In genomic region chr17:82022310-82022980, GRCh38 we compare ENCODE assay signal across 8 cellular contexts. TPM values are rescaled to one million over a fixed set of nuclear protein-coding genes. Genes with fewer than 3 reads are reported as not detected.
DNase-seq lines count a peak whose midpoint lies in the region; ATAC-seq, FAIRE-seq and TF ChIP-seq lines count a peak whose summit lies in the region.

Gene CENPX (minus strand): TSS chr17:82022878. CDS start chr17:82022861, 17 bp downstream.

- peak within 1 kb of the TSS; percentile 59 for H3K27ac Mint-ChIP-seq in Caco-2 (ENCODE audit: unreplicated experiment)
- peak within 1 kb of the TSS; percentile 68 for H3K27ac Mint-ChIP-seq in activated naive CD4-positive, alpha-beta T cell treated with anti-CD3 and anti-CD28 coated beads, Interleukin-2, amount 50 U/mL, for 24 hours

- no peak for DNase-seq in Caco-2
- no peak for DNase-seq in hepatocyte (ENCODE audit: low spot score)
- peak; percentile 10 for DNase-seq in small intestine
- no peak for DNase-seq in DMS114 treated with DMSO at 0.1 percent for 48 hours (lab: John Stamatoyannopoulos, UW; ENCODE audit: unreplicated experiment)
- no peak for DNase-seq in NCI-H1048 (lab: John Stamatoyannopoulos, UW)
- no peak for DNase-seq in NCI-H510A (lab: John Stamatoyannopoulos, UW)

- H3K27me3 ChIP-seq in Caco-2 (replicated peaks; ENCODE audit: control insufficient read depth, insufficient read depth, low read length) (no peaks in the 10 kb centered on the region), hepatocyte (no peaks in the 10 kb centered on the region), small intestine (ENCODE audit: control insufficient read depth in 2 of 2, insufficient read depth in 2 of 2, low read length in 2 of 2) (no peaks in the 10 kb centered on the region)

- WGBS in hepatocyte (ENCODE audit: low lambda C conversion rate, missing lambda C conversion rate), result under 1% methylated on average over 36 of the region's 64 CpGs
- 0 to 1% (median 0%) methylated on average over 38 to 64 of the region's 64 CpGs for WGBS in small intestine, 3 donors

- TF ChIP-seq CTCF in Caco-2 (IDR thresholded peaks at IDR 0.05; ENCODE audit: insufficient read depth in 1 of 2, low read depth in 1 of 2, low read length in 1 of 2, severe bottlenecking in 1 of 2, unreplicated experiment in 1 of 2) (no peak), hepatocyte (IDR thresholded peaks at IDR 0.05; ENCODE audit: poor library complexity) (no peak)

- H3K4me3 Mint-ChIP-seq in Caco-2 (ENCODE audit: unreplicated experiment), result peak within 1 kb of the TSS; percentile 83
- peak within 1 kb of the TSS; percentile 88 for H3K4me3 Mint-ChIP-seq in activated naive CD4-positive, alpha-beta T cell treated with anti-CD3 and anti-CD28 coated beads, Interleukin-2, amount 50 U/mL, for 24 hours

- intact Hi-C loops in Caco-2 (cut with micrococcal nuclease; ENCODE audit: unreplicated experiment), result loop anchor here (5.0 kb wide), 2 partner anchors 95 to 150 kb away; partner anchors contain the start of genes ARHGDIA and MAFG

- H3K27me3 Mint-ChIP-seq in Caco-2 (ENCODE audit: insufficient read depth, unreplicated experiment), result no peaks in the 10 kb centered on the region
- no peaks in the 10 kb centered on the region for H3K27me3 Mint-ChIP-seq in activated naive CD4-positive, alpha-beta T cell treated with anti-CD3 and anti-CD28 coated beads, Interleukin-2, amount 50 U/mL, for 24 hours

- no peaks in the 10 kb centered on the region for H4K20me1 ChIP-seq in hepatocyte (ENCODE audit: insufficient read depth, poor library complexity, severe bottlenecking)

- H3K9me3 Mint-ChIP-seq in Caco-2 (ENCODE audit: unreplicated experiment), result no peaks in the 10 kb centered on the region
- H3K9me3 Mint-ChIP-seq in activated naive CD4-positive, alpha-beta T cell treated with anti-CD3 and anti-CD28 coated beads, Interleukin-2, amount 50 U/mL, for 24 hours, result no peaks in the 10 kb centered on the region

- no peaks in the 10 kb centered on the region for H3K9me2 ChIP-seq in hepatocyte (replicated peaks; ENCODE audit: insufficient read depth)

- TSS peak; percentile 51 for BruUV-seq in Caco-2 (replicated peaks; lab: Mats Ljungman, UMichigan)

- peaks cover 6% of the 10 kb centered on the region for H3K4me1 Mint-ChIP-seq in Caco-2 (ENCODE audit: low read depth, unreplicated experiment)
- peaks cover 13% of the 10 kb centered on the region for H3K4me1 Mint-ChIP-seq in activated naive CD4-positive, alpha-beta T cell treated with anti-CD3 and anti-CD28 coated beads, Interleukin-2, amount 50 U/mL, for 24 hours

- H3K79me2 ChIP-seq in hepatocyte, result peaks cover 11% of the 10 kb centered on the region

- peak; percentile 16 for ATAC-seq in HG03045 (IDR thresholded peaks at IDR 0.05; ENCODE audit: unreplicated experiment)

- H3K36me3 ChIP-seq in Caco-2 (ENCODE audit: control insufficient read depth, insufficient read depth, low read length) (no peaks in the 10 kb centered on the region; the same call in none of the 2 replicates), hepatocyte (replicated peaks; ENCODE audit: insufficient read depth, low read depth) (no peaks in the 10 kb centered on the region), small intestine (ENCODE audit: control insufficient read depth in 2 of 2, insufficient read depth in 2 of 2, low read length in 2 of 2) (no peaks in the 10 kb centered on the region)

- FAIRE-seq in small intestine (lab: Jason Lieb, UNC), result no peak

- no peaks in the 10 kb centered on the region for H3K9me3 ChIP-seq in Caco-2
- H3K9me3 ChIP-seq in hepatocyte (ENCODE audit: low read depth), result no peaks in the 10 kb centered on the region
- H3K9me3 ChIP-seq in small intestine (ENCODE audit: control insufficient read depth, low read depth), result no peaks in the 10 kb centered on the region

- H3K4me1 ChIP-seq in Caco-2, result peaks cover 15% of the 10 kb centered on the region
- peaks cover 19% of the 10 kb centered on the region for H3K4me1 ChIP-seq in hepatocyte (ENCODE audit: insufficient read depth)
- peaks cover 2 to 5% of the 10 kb centered on the region in 2 donors for H3K4me1 ChIP-seq in small intestine (ENCODE audit: control insufficient read depth in 2 of 2, insufficient read depth in 1 of 2, low read depth in 1 of 2, low read length in 1 of 2)

- peaks cover 64% of the 10 kb centered on the region for H3K36me3 Mint-ChIP-seq in Caco-2 (ENCODE audit: insufficient read depth, unreplicated experiment)
- H3K36me3 Mint-ChIP-seq in activated naive CD4-positive, alpha-beta T cell treated with anti-CD3 and anti-CD28 coated beads, Interleukin-2, amount 50 U/mL, for 24 hours, result no peaks in the 10 kb centered on the region

- POLR2A ChIA-PET in Caco-2 (lab: Charles Lee), result interaction anchor here (0.6 to 2.9 kb wide), 12 partner anchors 9 to 96 kb away, joined by 3 to 51 read pairs (median 8); partner anchors contain the start of genes DCXR, FASN, GPS1 and MAFG

- H3K4me2 ChIP-seq in hepatocyte, result peak within 1 kb of the TSS; percentile 90

- H3K27ac ChIP-seq in hepatocyte (no peak within 1 kb of the TSS), small intestine (ENCODE audit: low read depth in 1 of 2, low read length in 1 of 2) (peak within 1 kb of the TSS; percentile 28 to 85)

- peak within 1 kb of the TSS; percentile 41 for H2AFZ ChIP-seq in hepatocyte

- CTCF ChIA-PET in Caco-2 (lab: Charles Lee), result interaction anchor here (0.7 to 5.0 kb wide), 13 partner anchors 8 to 183 kb away, joined by 3 to 92 read pairs (median 6); partner anchors contain the start of genes DCXR, NOTUM and RAC3

- H3K4me3 ChIP-seq in Caco-2 (ENCODE audit: low read depth, low read length) (peak within 1 kb of the TSS; percentile 85), hepatocyte (peak within 1 kb of the TSS; percentile 32), small intestine (ENCODE audit: low read depth in 1 of 2, low read length in 2 of 2) (peak within 1 kb of the TSS; percentile 77 to 82)

RNA-seq across cellular contexts. Expression of gene CENPX, which starts in this region (rescaled TPM):
- total RNA-seq in Caco-2 (2022), result 85.3 and 94.9 TPM in 2 replicates
- 58.2 and 64.5 TPM in 2 replicates for total RNA-seq in hepatocyte
- 83.2 and 84.3 TPM in 2 replicates for polyA plus RNA-seq in hepatocyte
- polyA plus RNA-seq in small intestine, result 100 to 1,000 TPM; 118 to 241 (median 126) TPM

Comparison
In these comparisons a context has a peak if more than half of its experiments do, and no peak if none do; other contexts are left out.
1. H3K4me3 ChIP-seq: peak in every context shown above with its lines; median percentile 85 in Caco-2; 80 in small intestine; 32 in hepatocyte.